In genomic region chr15:36579792-36580431, GRCh38 we compare ENCODE assay signal across 8 cellular contexts. TPM values are rescaled to one million over a fixed set of nuclear protein-coding genes. Genes with fewer than 3 reads are reported as not detected.
DNase-seq lines count a peak whose midpoint lies in the region; ATAC-seq and TF ChIP-seq lines count a peak whose summit lies in the region.

No MANE protein-coding gene starts in this region.

- H3K36me3 Mint-ChIP-seq in Calu3 (ENCODE audit: insufficient read depth, unreplicated experiment), result peaks cover 16% of the 10 kb centered on the region
- no peaks in the 10 kb centered on the region for H3K36me3 Mint-ChIP-seq in progenitor cell of endocrine pancreas (ENCODE audit: insufficient read depth)

- H3K27me3 Mint-ChIP-seq in Calu3 (ENCODE audit: unreplicated experiment), result no peaks in the 10 kb centered on the region
- no peaks in the 10 kb centered on the region for H3K27me3 Mint-ChIP-seq in progenitor cell of endocrine pancreas

- H3K4me3 Mint-ChIP-seq in Calu3 (ENCODE audit: low read depth, unreplicated experiment), result peak overlapping the region; percentile 64
- peak overlapping the region; percentile 77 for H3K4me3 Mint-ChIP-seq in progenitor cell of endocrine pancreas (ENCODE audit: low read depth)

- intact Hi-C loops in Calu3 (cut with micrococcal nuclease; ENCODE audit: unreplicated experiment) (loop anchor here (10.0 kb wide), 1 partner anchor 75 kb away; no protein-coding TSS in a partner anchor), head of caudate nucleus (cut with DNase I) (no loop called here)

- no peaks in the 10 kb centered on the region for H3K27me3 ChIP-seq in HL-60 (ENCODE audit: insufficient read depth, poor library complexity, severe bottlenecking)

- peak overlapping the region; percentile 79 for H3K27ac ChIP-seq in HL-60 (replicated peaks)

- CTCF ChIA-PET in Calu3 (lab: Charles Lee), result no interaction called here

- ATAC-seq in GM19455 (IDR thresholded peaks at IDR 0.05; ENCODE audit: unreplicated experiment), result peak; percentile 43

- peak overlapping the region; percentile 67 for H3K4me3 ChIP-seq in HL-60 (replicated peaks; ENCODE audit: insufficient read depth, low read length)

- in situ Hi-C loops in GM13977 (cut with MboI; ENCODE audit: low pct_unique_long_range_greater_than_20kb, low sequenced_read_pairs, unreplicated experiment), result no loop called here

- H3K4me1 Mint-ChIP-seq in Calu3 (ENCODE audit: low read depth, unreplicated experiment) (no peaks in the 10 kb centered on the region), progenitor cell of endocrine pancreas (ENCODE audit: low read depth) (peaks cover 15% of the 10 kb centered on the region)

- TF ChIP-seq CTCF in Calu3 (IDR thresholded peaks at IDR 0.05; ENCODE audit: unreplicated experiment) (no peak), HL-60 (IDR thresholded peaks at IDR 0.05; ENCODE audit: insufficient read depth, low read length) (no peak), progenitor cell of endocrine pancreas (IDR thresholded peaks at IDR 0.05; ENCODE audit: unreplicated experiment) (no peak), GM13977 (IDR thresholded peaks at IDR 0.05; ENCODE audit: extremely low read depth, insufficient read depth, missing control alignments) (no peak)

- no TSS peak for BruUV-seq in Calu3 (replicated peaks; lab: Mats Ljungman, UMichigan)

- peak overlapping the region; percentile 47 for H3K27ac Mint-ChIP-seq in Calu3 (ENCODE audit: unreplicated experiment)
- H3K27ac Mint-ChIP-seq in progenitor cell of endocrine pancreas, result peak overlapping the region; percentile 98

- no peak for DNase-seq in Calu3
- DNase-seq in HL-60 (ENCODE audit: low read depth in 1 of 2, low spot score in 1 of 2), result no peak
- peak; percentile 72 for DNase-seq in activated CD8-positive, alpha-beta memory T cell treated with anti-CD3 and anti-CD28 coated beads, Interleukin-2, amount 50 U/mL, for 48 hours
- peak in 41 of 42 donors; percentile 19 to 80 (median 57) for DNase-seq in head of caudate nucleus
- DNase-seq in progenitor cell of endocrine pancreas (ENCODE audit: low spot score, unreplicated experiment), result no peak
- DNase-seq in GM13977 (ENCODE audit: low spot score), result no peak
- no peak for DNase-seq in amniotic stem cell (lab: John Stamatoyannopoulos, UW)

- H3K9me3 Mint-ChIP-seq in Calu3 (ENCODE audit: low read depth, unreplicated experiment) (no peaks in the 10 kb centered on the region), progenitor cell of endocrine pancreas (ENCODE audit: low read depth) (no peaks in the 10 kb centered on the region)

RNA-seq across cellular contexts. Expression of gene CDIN1, which starts 0.5 kb away (rescaled TPM):
- total RNA-seq in Calu3 (2022), result 13.1 and 14.0 TPM in 2 replicates
- 28.8 and 30.3 TPM in 2 replicates for total RNA-seq in progenitor cell of endocrine pancreas

Comparison
In these comparisons a context has a peak if more than half of its experiments do, and no peak if none do; other contexts are left out.
1. DNase-seq: peak in activated CD8-positive, alpha-beta memory T cell treated with anti-CD3 and anti-CD28 coated beads, Interleukin-2, amount 50 U/mL, for 48 hours (single experiment) and head of caudate nucleus (41 of 42); none in Calu3 (single experiment), HL-60 (0 of 2), progenitor cell of endocrine pancreas (single experiment), GM13977 (single experiment) and amniotic stem cell (single experiment).